13 cellular contexts compared by ENCODE assay signal in the genomic region with DNA sequence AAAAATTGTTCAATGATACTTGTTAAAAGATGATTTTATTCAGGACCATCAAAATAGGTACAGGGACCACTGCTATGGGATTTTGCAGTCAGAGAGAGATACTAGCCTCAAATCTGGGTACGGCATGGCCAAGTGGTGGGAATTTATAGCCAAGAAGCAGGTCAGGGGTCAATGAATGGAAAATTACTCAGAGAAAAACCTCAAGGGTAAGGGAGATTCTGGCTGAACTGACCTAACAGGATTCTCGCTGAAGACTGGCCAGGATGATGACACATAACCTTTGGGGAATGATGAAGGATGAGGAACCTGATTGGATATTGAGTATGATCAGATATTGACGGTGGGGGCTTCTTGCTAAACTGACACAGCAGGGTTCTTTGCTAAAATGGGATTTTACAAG. TPM values are rescaled to one million over a fixed set of nuclear protein-coding genes. Genes with fewer than 3 reads are reported as not detected.
A peak's percentile ranks its signal among the peaks of the same experiment; 100 is the strongest.
DNase-seq lines count a peak whose midpoint lies in the region; ATAC-seq and TF ChIP-seq lines count a peak whose summit lies in the region.
"Had no signal": no experiment of that assay in that cellular context is flagged by ENCODE, and none has a peak within 500 bp of the region (broad histone marks: within the 10 kb centered on the region; RNA-seq: fewer than 3 reads in every experiment).

No MANE protein-coding gene starts in this region.

- ATAC-seq in GM21526 (IDR thresholded peaks at IDR 0.05; ENCODE audit: low FRiP score, unreplicated experiment) (no peak), GM18517 (IDR thresholded peaks at IDR 0.05; ENCODE audit: unreplicated experiment) (no peak)

- POLR2A ChIA-PET in SK-N-SH (lab: Yijun Ruan, JAX) = no interaction called here

- no peaks in the 10 kb centered on the region for H3K9me2 ChIP-seq in SK-N-SH

- H3F3A ChIP-seq in SK-N-SH (replicated peaks; ENCODE audit: insufficient read depth) = peaks cover 4% of the 10 kb centered on the region

- TF ChIP-seq EP300 in SK-N-SH (IDR thresholded peaks at IDR 0.05; ENCODE audit: borderline replicate concordance in 1 of 2, low read depth in 1 of 2, low read length in 1 of 2) = no peak

- H4K20me1 ChIP-seq in SK-N-SH (ENCODE audit: insufficient read depth) = no peaks in the 10 kb centered on the region

- CTCF ChIA-PET in SK-N-SH (lab: Yijun Ruan, JAX) = interaction anchor here (0.8 to 4.9 kb wide), 20 partner anchors 9 to 438 kb away, joined by 3 to 52 read pairs (median 4); a partner anchor contains a TSS

- TF ChIP-seq RAD21 in SK-N-SH (IDR thresholded peaks at IDR 0.05; ENCODE audit: low read length) = no peak

- H3K4me2 ChIP-seq in SK-N-SH = no peak overlapping the region
- H3K4me2 ChIP-seq: hepatocyte had no signal

- H3K4me3 ChIP-seq in SK-N-SH (ENCODE audit: low read depth in 2 of 2, low read length in 1 of 2) (no peak overlapping the region), fibroblast of villous mesenchyme (ENCODE audit: low read depth, low read length) (peak overlapping the region; percentile 3), subcutaneous abdominal adipose tissue (ENCODE audit: low read depth in 1 of 5, low read length in 5 of 5) (no peak overlapping the region)
- H3K4me3 ChIP-seq: hepatocyte, skin epidermis had no signal

- H3K9me3 ChIP-seq in SK-N-SH (no peaks in the 10 kb centered on the region), subcutaneous abdominal adipose tissue (ENCODE audit: control insufficient read depth in 5 of 5, low read length in 5 of 5) (no peaks in the 10 kb centered on the region)

- H3K4me1 ChIP-seq in SK-N-SH (ENCODE audit: control insufficient read depth in 1 of 2, insufficient read depth in 2 of 2, low read depth in 1 of 2, low read length in 1 of 2) (no peaks in the 10 kb centered on the region), subcutaneous abdominal adipose tissue (ENCODE audit: control insufficient read depth in 5 of 5, insufficient read depth in 5 of 5, low read length in 5 of 5) (peaks cover 3 to 8% (median 6%) of the 10 kb centered on the region in 5 donors)

- DNase-seq in DMS53 (lab: John Stamatoyannopoulos, UW) (peak; percentile 35), DMS53 treated with DMSO at 0.1 percent for 48 hours (lab: John Stamatoyannopoulos, UW; ENCODE audit: unreplicated experiment) (no peak), SK-N-SH (no peak), fibroblast of villous mesenchyme (ENCODE audit: low read depth) (peak; percentile 63), epidermal melanocyte (ENCODE audit: insufficient read length, low spot score) (no peak)
- DNase-seq: activated CD4-positive, alpha-beta memory T cell treated with anti-CD3 and anti-CD28 coated beads, Interleukin-2, amount 10 ng/mL, durations not matched to agents 7 days and 5 days; GDM1 had no signal

- no peaks in the 10 kb centered on the region for H3K36me3 ChIP-seq in SK-N-SH (replicated peaks in 1 of 2; ENCODE audit: control insufficient read depth in 1 of 2, insufficient read depth in 2 of 2, low read length in 1 of 2)
- no peaks in the 10 kb centered on the region for H3K36me3 ChIP-seq in subcutaneous abdominal adipose tissue (ENCODE audit: control insufficient read depth in 5 of 5, insufficient read depth in 5 of 5, low read length in 5 of 5)

- no peaks in the 10 kb centered on the region for H3K27me3 ChIP-seq in SK-N-SH (ENCODE audit: insufficient read depth)
- H3K27me3 ChIP-seq in subcutaneous abdominal adipose tissue (ENCODE audit: control insufficient read depth in 5 of 5, insufficient read depth in 4 of 5, low read length in 5 of 5) = no peaks in the 10 kb centered on the region
- H3K27me3 ChIP-seq: hepatocyte had no signal

- no peak overlapping the region for H3K27ac ChIP-seq in SK-N-SH (ENCODE audit: low read depth in 2 of 2, low read length in 1 of 2)
- peak overlapping the region; percentile 73 for H3K27ac ChIP-seq in subcutaneous abdominal adipose tissue (ENCODE audit: low read depth, low read length)
- H3K27ac ChIP-seq: 22Rv1, hepatocyte had no signal

- H3K9ac ChIP-seq in SK-N-SH = no peak overlapping the region
- peak overlapping the region in 1 of 5 donors; percentile 10 for H3K9ac ChIP-seq in subcutaneous abdominal adipose tissue (ENCODE audit: low read length in 5 of 5)

- H3K79me2 ChIP-seq in SK-N-SH (ENCODE audit: insufficient read depth) = no peaks in the 10 kb centered on the region
- H3K79me2 ChIP-seq: hepatocyte had no signal

- 47% methylated on average over 3 of the region's 3 CpGs for WGBS in SK-N-SH (ENCODE audit: low lambda C conversion rate)

- H2AFZ ChIP-seq in SK-N-SH (ENCODE audit: low read depth) = peak overlapping the region; percentile 53; the same call in 1 of the 2 replicates
- H2AFZ ChIP-seq: hepatocyte had no signal

- TF ChIP-seq CTCF in SK-N-SH (IDR thresholded peaks at IDR 0.05) (no peak), fibroblast of villous mesenchyme (IDR thresholded peaks at IDR 0.05; ENCODE audit: insufficient read depth, low read depth, low read length) (no peak)

TF ChIP-seq in SK-N-SH, 30 proteins besides CTCF, POLR2A, EP300 and RAD21:
- TF ChIP-seq FOXJ3 (CRISPR knock-in tag; IDR thresholded peaks at IDR 0.05) = no peak

RNA-seq across cellular contexts. Expression of a gene that starts 32.7 kb away (rescaled TPM):
- polyA plus RNA-seq in SK-N-SH (2012; rRNA removed) = 0.76 and 1.7 TPM in 2 replicates
- 1.7 and 2.4 TPM in 2 replicates for polyA plus RNA-seq in SK-N-SH (2012; cell fraction: cytosol; rRNA removed)
- 0.35 and 1.1 TPM in 2 replicates for polyA plus RNA-seq in SK-N-SH (2012; cell fraction: nucleus; rRNA removed)
- 0.64 and 1.7 TPM in 2 replicates for total RNA-seq in fibroblast of villous mesenchyme

RNA-seq across cellular contexts. Expression of a gene that starts 32.8 kb away (rescaled TPM):
- polyA plus RNA-seq in SK-N-SH (2012; rRNA removed) = 7.5 and 9.7 TPM in 2 replicates
- polyA plus RNA-seq in SK-N-SH (2012; cell fraction: cytosol; rRNA removed) = 13.2 and 15.5 TPM in 2 replicates
- 6.9 and 15.8 TPM in 2 replicates for polyA plus RNA-seq in SK-N-SH (2012; cell fraction: nucleus; rRNA removed)
- 58.6 and 76.0 TPM in 2 replicates for total RNA-seq in fibroblast of villous mesenchyme

RNA-seq across cellular contexts. Expression of a gene that starts 33.6 kb away (rescaled TPM):
- polyA plus RNA-seq in SK-N-SH (2012; rRNA removed) = 20.6 and 21.5 TPM in 2 replicates
- 29.8 and 53.4 TPM in 2 replicates for polyA plus RNA-seq in SK-N-SH (2012; cell fraction: cytosol; rRNA removed)
- 8.3 and 25.6 TPM in 2 replicates for polyA plus RNA-seq in SK-N-SH (2012; cell fraction: nucleus; rRNA removed)
- total RNA-seq in fibroblast of villous mesenchyme = 13.9 and 21.2 TPM in 2 replicates

Comparison
In these comparisons a context has a peak if more than half of its experiments do, and no peak if none do; other contexts are left out.
1. DNase-seq: peak in DMS53 (single experiment) and fibroblast of villous mesenchyme (single experiment); none in DMS53 treated with DMSO at 0.1 percent for 48 hours (single experiment), SK-N-SH (single experiment) and epidermal melanocyte (single experiment).